Comparison of ENCODE assay signal across 8 cellular contexts in the genomic region with DNA sequence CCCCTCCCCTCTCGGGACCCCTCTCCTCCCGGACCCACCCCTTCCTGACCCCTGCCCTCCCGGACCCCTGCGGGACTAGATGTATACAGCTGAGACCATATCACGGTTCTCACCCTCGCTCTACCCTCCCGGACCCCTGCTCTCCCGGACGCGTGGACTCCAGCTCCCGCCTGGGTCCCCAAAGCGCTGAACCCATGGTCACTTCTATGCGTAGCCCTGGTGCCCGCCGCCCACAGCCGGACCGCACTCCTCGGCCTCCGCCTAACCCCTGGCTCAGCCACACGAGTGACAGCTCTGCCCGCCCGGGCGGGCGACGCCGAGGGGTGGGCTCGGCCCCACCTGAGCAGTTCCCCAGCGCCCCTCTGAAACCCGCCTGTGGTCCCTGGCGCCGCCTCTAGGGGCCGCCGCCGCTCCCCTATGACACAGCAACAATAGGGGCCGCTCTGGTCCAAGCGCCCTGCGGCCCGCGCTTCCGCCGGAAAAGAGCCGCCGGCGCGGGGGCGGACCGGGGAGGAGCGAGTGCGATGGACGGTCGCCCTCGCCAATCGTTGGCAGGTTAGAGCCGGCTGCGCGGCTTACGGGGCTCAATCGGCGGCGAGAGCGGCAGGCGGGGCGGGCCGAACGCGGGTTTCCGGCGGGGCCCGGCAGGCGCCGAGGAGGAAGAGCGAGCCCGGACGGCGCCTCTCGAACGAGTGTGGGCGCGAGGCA. TPM values are rescaled to one million over a fixed set of nuclear protein-coding genes. Genes with fewer than 3 reads are reported as not detected.
A peak's percentile ranks its signal among the peaks of the same experiment; 100 is the strongest.
DNase-seq lines count a peak whose midpoint lies in the region; ATAC-seq and TF ChIP-seq lines count a peak whose summit lies in the region.

A gene with protein sequence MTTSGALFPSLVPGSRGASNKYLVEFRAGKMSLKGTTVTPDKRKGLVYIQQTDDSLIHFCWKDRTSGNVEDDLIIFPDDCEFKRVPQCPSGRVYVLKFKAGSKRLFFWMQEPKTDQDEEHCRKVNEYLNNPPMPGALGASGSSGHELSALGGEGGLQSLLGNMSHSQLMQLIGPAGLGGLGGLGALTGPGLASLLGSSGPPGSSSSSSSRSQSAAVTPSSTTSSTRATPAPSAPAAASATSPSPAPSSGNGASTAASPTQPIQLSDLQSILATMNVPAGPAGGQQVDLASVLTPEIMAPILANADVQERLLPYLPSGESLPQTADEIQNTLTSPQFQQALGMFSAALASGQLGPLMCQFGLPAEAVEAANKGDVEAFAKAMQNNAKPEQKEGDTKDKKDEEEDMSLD (plus strand): TSS at position 657 of the 708 bp plus-strand sequence. CDS start 572 bp downstream, outside the sequence.

- H3K27me3 Mint-ChIP-seq in Calu3 (ENCODE audit: unreplicated experiment): no peaks in the 10 kb centered on the region
- H3K27me3 Mint-ChIP-seq in endodermal cell (ENCODE audit: insufficient read depth): no peaks in the 10 kb centered on the region

- peak; percentile 85 for ATAC-seq in GM21381 (IDR thresholded peaks at IDR 0.05; ENCODE audit: unreplicated experiment)

- H3K36me3 ChIP-seq in HUES48 (ENCODE audit: control insufficient read depth, insufficient read depth, low read length) (peaks cover 37% of the 10 kb centered on the region), NT2/D1 (ENCODE audit: insufficient read depth, insufficient read length, low read length) (peaks cover 49% of the 10 kb centered on the region), endodermal cell (ENCODE audit: control insufficient read depth, insufficient read depth, low read length) (peaks cover 38% of the 10 kb centered on the region), mesodermal cell (ENCODE audit: control insufficient read depth, insufficient read depth, low read length) (peaks cover 42% of the 10 kb centered on the region)

- H3K4me1 ChIP-seq in HUES48 (ENCODE audit: control insufficient read depth, insufficient read depth, low read length): peaks cover 6% of the 10 kb centered on the region; the same call in 1 of the 2 replicates
- H3K4me1 ChIP-seq in NT2/D1 (ENCODE audit: insufficient read depth, insufficient read length): peaks cover 27% of the 10 kb centered on the region
- peaks cover 13% of the 10 kb centered on the region for H3K4me1 ChIP-seq in endodermal cell (ENCODE audit: control insufficient read depth, insufficient read depth, low read length)
- peaks cover 20% of the 10 kb centered on the region for H3K4me1 ChIP-seq in mesodermal cell (ENCODE audit: control insufficient read depth, insufficient read depth, low read length, poor library complexity, severe bottlenecking)

- no peaks in the 10 kb centered on the region for H3K9me3 ChIP-seq in HUES48 (ENCODE audit: control insufficient read depth, insufficient read depth, low read length)
- H3K9me3 ChIP-seq in NT2/D1 (ENCODE audit: insufficient read depth, low read length): no peaks in the 10 kb centered on the region
- H3K9me3 ChIP-seq in endodermal cell (ENCODE audit: control insufficient read depth, low read length): no peaks in the 10 kb centered on the region
- no peaks in the 10 kb centered on the region for H3K9me3 ChIP-seq in mesodermal cell (ENCODE audit: control insufficient read depth, low read length)

- H3K4me3 ChIP-seq in HUES48 (ENCODE audit: low read depth, low read length) (peak within 1 kb of the TSS; percentile 89), NT2/D1 (ENCODE audit: insufficient read length, low read depth) (peak within 1 kb of the TSS; percentile 96), endodermal cell (ENCODE audit: low read length) (peak within 1 kb of the TSS; percentile 98), mesodermal cell (ENCODE audit: extremely low read depth, insufficient read depth, low read length, poor library complexity, severe bottlenecking) (peak within 1 kb of the TSS; percentile 77)

- BruUV-seq in Calu3 (replicated peaks; lab: Mats Ljungman, UMichigan): no TSS peak

- 0 to 4% methylated on average over 22 to 79 of the region's 79 CpGs for WGBS in endodermal cell (ENCODE audit: insufficient coverage in 1 of 2, insufficient read length in 1 of 2), 2 experiments
- 0 to 1% methylated on average over 41 to 59 of the region's 79 CpGs for WGBS in mesodermal cell (ENCODE audit: insufficient coverage in 2 of 2), 2 experiments

- H3K27me3 ChIP-seq in HUES48 (ENCODE audit: control insufficient read depth, insufficient read depth, low read length) (no peaks in the 10 kb centered on the region), NT2/D1 (ENCODE audit: insufficient read depth, insufficient read length) (no peaks in the 10 kb centered on the region), endodermal cell (ENCODE audit: control insufficient read depth, insufficient read depth, low read length, poor library complexity, severe bottlenecking) (no peaks in the 10 kb centered on the region)

- H3K27ac ChIP-seq in HUES48 (ENCODE audit: low read depth, low read length) (peak within 1 kb of the TSS; percentile 98), endodermal cell (ENCODE audit: low read depth, low read length) (peak within 1 kb of the TSS; percentile 96), mesodermal cell (ENCODE audit: low read depth, low read length, severe bottlenecking) (peak within 1 kb of the TSS; percentile 98)

- peak within 1 kb of the TSS; percentile 83 for H3K9ac ChIP-seq in HUES48 (ENCODE audit: low read depth, low read length)
- peak within 1 kb of the TSS; percentile 99 for H3K9ac ChIP-seq in NT2/D1 (ENCODE audit: insufficient read length, low read depth)
- H3K9ac ChIP-seq in endodermal cell (ENCODE audit: extremely low read depth, low read length, poor library complexity, severe bottlenecking): peak within 1 kb of the TSS; percentile 84

- peaks cover 94% of the 10 kb centered on the region for H3K36me3 Mint-ChIP-seq in Calu3 (ENCODE audit: insufficient read depth, unreplicated experiment)
- peaks cover 22% of the 10 kb centered on the region for H3K36me3 Mint-ChIP-seq in endodermal cell (ENCODE audit: low read depth)

- peak within 1 kb of the TSS; percentile 84 for H3K4me3 Mint-ChIP-seq in Calu3 (ENCODE audit: low read depth, unreplicated experiment)
- peak within 1 kb of the TSS; percentile 87 for H3K4me3 Mint-ChIP-seq in endodermal cell

- peak within 1 kb of the TSS; percentile 86 for H3K27ac Mint-ChIP-seq in Calu3 (ENCODE audit: unreplicated experiment)
- H3K27ac Mint-ChIP-seq in endodermal cell: peak within 1 kb of the TSS; percentile 94

- TF ChIP-seq CTCF in Calu3 (IDR thresholded peaks at IDR 0.05; ENCODE audit: unreplicated experiment) (peak; percentile 98), endodermal cell (conservative IDR thresholded peaks at IDR 0.05) (peak; percentile 94)

- CTCF ChIA-PET in Calu3 (lab: Charles Lee): interaction anchor here (0.5 to 1.2 kb wide), 17 partner anchors 9 to 365 kb away, joined by 3 to 44 read pairs (median 5); partner anchors contain the start of genes LAMA5 and RPS21

- DNase-seq in Calu3 (peak; percentile 100), NT2/D1 (ENCODE audit: low read depth, low spot score) (peak; percentile 97), endodermal cell (peak; percentile 99)
- peak; percentile 69 for DNase-seq in activated CD8-positive, alpha-beta memory T cell treated with anti-CD3 and anti-CD28 coated beads, Interleukin-2, amount 50 U/mL, for 1 hour (ENCODE audit: extremely low read depth)
- peak; percentile 90 to 96 for DNase-seq in stimulated activated CD8-positive, alpha-beta memory T cell treated with anti-CD3 and anti-CD28 coated beads, Interleukin-15, amount 100 ng/mL, for 4 hours (ENCODE audit: low read depth in 2 of 2)

- H3K9me3 Mint-ChIP-seq in Calu3 (ENCODE audit: low read depth, unreplicated experiment) (no peaks in the 10 kb centered on the region), endodermal cell (peaks cover 1% of the 10 kb centered on the region)

- H3K4me1 Mint-ChIP-seq in Calu3 (ENCODE audit: low read depth, unreplicated experiment) (peaks cover 28% of the 10 kb centered on the region), endodermal cell (peaks cover 14% of the 10 kb centered on the region)

- intact Hi-C loops in Calu3 (cut with micrococcal nuclease; ENCODE audit: unreplicated experiment): loop anchor here (1.0 to 10.0 kb wide), 2 partner anchors 80 to 182 kb away; no protein-coding TSS in a partner anchor

RNA-seq across cellular contexts. Expression of the gene that starts here (rescaled TPM):
- total RNA-seq in Calu3 (2022): 222 and 227 TPM in 2 replicates
- total RNA-seq in endodermal cell: 100 to 1,000 TPM; 105 to 106 TPM
- polyA plus RNA-seq in endodermal cell (2013, experiment 1 of 2): 77.9 TPM
- 81.6 TPM for polyA plus RNA-seq in endodermal cell (2013, experiment 2 of 2)
- 113 TPM for polyA plus RNA-seq in mesodermal cell (2013, experiment 1 of 2)
- 91.3 TPM for polyA plus RNA-seq in mesodermal cell (2013, experiment 2 of 2)

Comparison
In these comparisons a context has a peak if more than half of its experiments do, and no peak if none do; other contexts are left out.
1. Peak in every context shown above with its lines: DNase-seq, ATAC-seq, H3K4me3 ChIP-seq and H3K27ac ChIP-seq.